ENCODE assay signal across 8 cellular contexts in genomic region chr20:32333988-32334885, GRCh38. TPM values are rescaled to one million over a fixed set of nuclear protein-coding genes. Genes with fewer than 3 reads are reported as not detected.
DNase-seq lines count a peak whose midpoint lies in the region; ATAC-seq and TF ChIP-seq lines count a peak whose summit lies in the region.

No MANE protein-coding gene starts in this region.

- no peak overlapping the region for H3K4me3 Mint-ChIP-seq in stimulated activated naive B cell treated with anti-CD40 and anti-IgM and Interleukin-4, amounts not matched to agents 10 μg/mL and 1 μg/mL and 100 μg/mL, for 72 hours

- no peaks in the 10 kb centered on the region for H3K9me3 Mint-ChIP-seq in stimulated activated naive B cell treated with anti-CD40 and anti-IgM and Interleukin-4, amounts not matched to agents 10 μg/mL and 1 μg/mL and 100 μg/mL, for 72 hours

- no peaks in the 10 kb centered on the region for H3K27me3 ChIP-seq in KMS-11 (ENCODE audit: insufficient read depth, low read depth)
- no peaks in the 10 kb centered on the region for H3K27me3 ChIP-seq in left lung

- H3K4me3 ChIP-seq in KMS-11 (IDR thresholded peaks at IDR 0.05; ENCODE audit: insufficient read depth, low read depth, low read length): no peak overlapping the region
- no peak overlapping the region for H3K4me3 ChIP-seq in left lung

- peaks cover 25 to 55% of the 10 kb centered on the region in 2 donors for H3K36me3 Mint-ChIP-seq in stimulated activated naive B cell treated with anti-CD40 and anti-IgM and Interleukin-4, amounts not matched to agents 10 μg/mL and 1 μg/mL and 100 μg/mL, for 72 hours

- peak; percentile 53 for DNase-seq in activated T-helper 9 cell treated with anti-CD3 and anti-CD28 coated beads, Interleukin-2, amount 50 U/mL, for 16 hours (ENCODE audit: low read depth)
- DNase-seq in left lung: peak; percentile 84 to 87
- no peak for DNase-seq in stimulated activated naive B cell treated with anti-CD40 and anti-IgM and Interleukin-4, amounts not matched to agents 10 μg/mL and 1 μg/mL and 100 μg/mL, for 72 hours
- DNase-seq in NCI-H2196 (lab: John Stamatoyannopoulos, UW; ENCODE audit: unreplicated experiment): no peak
- no peak for DNase-seq in DMS153 (lab: John Stamatoyannopoulos, UW)

- H3K9me3 ChIP-seq in left lung: no peaks in the 10 kb centered on the region

- H3K4me1 Mint-ChIP-seq in stimulated activated naive B cell treated with anti-CD40 and anti-IgM and Interleukin-4, amounts not matched to agents 10 μg/mL and 1 μg/mL and 100 μg/mL, for 72 hours: peaks cover 34 to 52% of the 10 kb centered on the region in 2 donors

- peaks cover 60% of the 10 kb centered on the region for H3K4me1 ChIP-seq in KMS-11 (ENCODE audit: low read depth, poor library complexity, severe bottlenecking)
- H3K4me1 ChIP-seq in left lung: peaks cover 16 to 67% of the 10 kb centered on the region in 2 donors

- ATAC-seq in GM18498 (IDR thresholded peaks at IDR 0.05; ENCODE audit: unreplicated experiment) (peak; percentile 37), left lung (peak; percentile 79), GM21576 (IDR thresholded peaks at IDR 0.05; ENCODE audit: unreplicated experiment) (no peak)
- ATAC-seq in stimulated activated naive B cell treated with anti-CD40 and anti-IgM and Interleukin-4, amounts not matched to agents 10 μg/mL and 1 μg/mL and 100 μg/mL, for 72 hours (replicated peaks): peak in 1 of 2 donors; percentile 26

- H2AFZ ChIP-seq in KMS-11 (ENCODE audit: low read depth): no peak overlapping the region

- H3K36me3 ChIP-seq in KMS-11 (ENCODE audit: insufficient read depth) (no peaks in the 10 kb centered on the region; the same call in 1 of the 2 replicates), left lung (peaks cover 0 to 29% of the 10 kb centered on the region in 2 donors)

- no peaks in the 10 kb centered on the region for H3K79me2 ChIP-seq in KMS-11 (ENCODE audit: insufficient read depth, low read depth)

- no peak overlapping the region for H3K9ac ChIP-seq in KMS-11

- no peaks in the 10 kb centered on the region for H3K27me3 Mint-ChIP-seq in stimulated activated naive B cell treated with anti-CD40 and anti-IgM and Interleukin-4, amounts not matched to agents 10 μg/mL and 1 μg/mL and 100 μg/mL, for 72 hours

- H4K20me1 ChIP-seq in KMS-11 (ENCODE audit: insufficient read depth): no peaks in the 10 kb centered on the region

- intact Hi-C loops in left lung (cut with DNase I): no loop called here

- H3K27ac ChIP-seq in KMS-11: no peak overlapping the region
- H3K27ac ChIP-seq in left lung: peak overlapping the region; percentile 72 to 75

- peak overlapping the region; percentile 68 for H3K27ac Mint-ChIP-seq in stimulated activated naive B cell treated with anti-CD40 and anti-IgM and Interleukin-4, amounts not matched to agents 10 μg/mL and 1 μg/mL and 100 μg/mL, for 72 hours

- TF ChIP-seq CTCF in KMS-11 (conservative IDR thresholded peaks at IDR 0.05; ENCODE audit: low read depth, low read length) (no peak), left lung (IDR thresholded peaks at IDR 0.05) (no peak)

- peak overlapping the region; percentile 18; the same call in 1 of the 2 replicates for H3K4me2 ChIP-seq in KMS-11

RNA-seq across cellular contexts. Expression of gene ASXL1, which starts 23.9 kb away (rescaled TPM):
- 10 to 100 TPM; 51.1 to 69.2 TPM for total RNA-seq in left lung

RNA-seq across cellular contexts. Expression of gene KIF3B, which starts 56.8 kb away (rescaled TPM):
- total RNA-seq in left lung: 10 to 100 TPM; 27.4 to 34.6 TPM

Comparison
In these comparisons a context has a peak if more than half of its experiments do, and no peak if none do; other contexts are left out.
1. DNase-seq: peak in activated T-helper 9 cell treated with anti-CD3 and anti-CD28 coated beads, Interleukin-2, amount 50 U/mL, for 16 hours (single experiment) and left lung (2 of 2); none in stimulated activated naive B cell treated with anti-CD40 and anti-IgM and Interleukin-4, amounts not matched to agents 10 μg/mL and 1 μg/mL and 100 μg/mL, for 72 hours (single experiment), NCI-H2196 (single experiment) and DMS153 (single experiment).